8 cellular contexts compared by ENCODE assay signal in genomic region chr14:58298477-58298879, GRCh38. TPM values are rescaled to one million over a fixed set of nuclear protein-coding genes. Genes with fewer than 3 reads are reported as not detected.
A peak's percentile ranks its signal among the peaks of the same experiment; 100 is the strongest.
DNase-seq lines count a peak whose midpoint lies in the region; ATAC-seq and TF ChIP-seq lines count a peak whose summit lies in the region.

ARID4A (plus strand) TSS chr14:58298555; CDS start chr14:58299855, 1,300 bp downstream.

- peaks cover 11 to 29% of the 10 kb centered on the region in 2 donors for H3K4me1 ChIP-seq in thoracic aorta (ENCODE audit: control insufficient read depth in 1 of 2, low read depth in 2 of 2)

- peaks cover 15% of the 10 kb centered on the region for H3K36me3 ChIP-seq in thoracic aorta

- CTCF ChIA-PET in activated CD8-positive, alpha-beta T cell treated with anti-CD3 and anti-CD28 coated beads, Interleukin-2, amount 10 ng/mL, durations not matched to agents 7 days and 5 days (lab: Charles Lee): interaction anchor here (0.7 to 1.8 kb wide), 13 partner anchors 9 to 129 kb away, joined by 3 to 8 read pairs (median 3); partner anchors contain the start of genes KIAA0586, PSMA3, TIMM9 and TOMM20L

- no peak for TF ChIP-seq CTCF in HFF-Myc (IDR thresholded peaks at IDR 0.05; ENCODE audit: low read depth, low read length, missing control alignments)
- TF ChIP-seq CTCF in nephron progenitor cell (IDR thresholded peaks at IDR 0.05): no peak
- no peak for TF ChIP-seq CTCF in thoracic aorta (IDR thresholded peaks at IDR 0.05)

- peak within 1 kb of the TSS; percentile 92 for H3K4me3 Mint-ChIP-seq in activated CD8-positive, alpha-beta T cell treated with anti-CD3 and anti-CD28 coated beads, Interleukin-2, amount 10 ng/mL, durations not matched to agents 7 days and 5 days
- H3K4me3 Mint-ChIP-seq in nephron progenitor cell: peak within 1 kb of the TSS; percentile 98

- peaks cover 46% of the 10 kb centered on the region for H3K36me3 Mint-ChIP-seq in activated CD8-positive, alpha-beta T cell treated with anti-CD3 and anti-CD28 coated beads, Interleukin-2, amount 10 ng/mL, durations not matched to agents 7 days and 5 days (ENCODE audit: low read depth)
- H3K36me3 Mint-ChIP-seq in nephron progenitor cell (ENCODE audit: low read depth): peaks cover 48% of the 10 kb centered on the region

- POLR2A ChIA-PET in activated CD8-positive, alpha-beta T cell treated with anti-CD3 and anti-CD28 coated beads, Interleukin-2, amount 10 ng/mL, durations not matched to agents 7 days and 5 days (lab: Charles Lee): interaction anchor here (0.6 to 4.7 kb wide), 34 partner anchors 9 to 1951 kb away, joined by 3 to 47 read pairs (median 5); partner anchors contain the start of genes ACTR10, KIAA0586, PPM1A and PSMA3

- H3K9me3 Mint-ChIP-seq in activated CD8-positive, alpha-beta T cell treated with anti-CD3 and anti-CD28 coated beads, Interleukin-2, amount 10 ng/mL, durations not matched to agents 7 days and 5 days (ENCODE audit: insufficient read depth): no peaks in the 10 kb centered on the region
- H3K9me3 Mint-ChIP-seq in nephron progenitor cell: no peaks in the 10 kb centered on the region

- H3K9me3 ChIP-seq in thoracic aorta: no peaks in the 10 kb centered on the region

- no peaks in the 10 kb centered on the region for H3K27me3 ChIP-seq in thoracic aorta (replicated peaks; ENCODE audit: insufficient read depth)

- H3K4me1 Mint-ChIP-seq in activated CD8-positive, alpha-beta T cell treated with anti-CD3 and anti-CD28 coated beads, Interleukin-2, amount 10 ng/mL, durations not matched to agents 7 days and 5 days (ENCODE audit: low read depth): peaks cover 24% of the 10 kb centered on the region
- H3K4me1 Mint-ChIP-seq in nephron progenitor cell: peaks cover 35% of the 10 kb centered on the region

- H3K27ac ChIP-seq in epithelial cell of prostate (peak within 1 kb of the TSS; percentile 91), thoracic aorta (peak within 1 kb of the TSS; percentile 89 to 98)

- no peak within 1 kb of the TSS for H3K27ac Mint-ChIP-seq in activated CD8-positive, alpha-beta T cell treated with anti-CD3 and anti-CD28 coated beads, Interleukin-2, amount 10 ng/mL, durations not matched to agents 7 days and 5 days
- no peak within 1 kb of the TSS for H3K27ac Mint-ChIP-seq in nephron progenitor cell

- no peak for ATAC-seq in activated CD8-positive, alpha-beta T cell treated with anti-CD3 and anti-CD28 coated beads, Interleukin-2, amount 10 ng/mL, durations not matched to agents 7 days and 5 days
- no peak for ATAC-seq in thoracic aorta (ENCODE audit: insufficient number of reproducible peaks, low FRiP score, low read depth)

- H3K4me3 ChIP-seq in HFF-Myc (replicated peaks; ENCODE audit: low read depth, low read length) (peak within 1 kb of the TSS; percentile 91), thoracic aorta (peak within 1 kb of the TSS; percentile 79)

- DNase-seq in HFF-Myc (ENCODE audit: extremely low read depth, low read depth) (no peak), epithelial cell of prostate (ENCODE audit: low read depth, low spot score) (no peak), nephron progenitor cell (peak; percentile 77), thoracic aorta (ENCODE audit: low spot score) (peak; percentile 70), NCI-H1694 treated with DMSO at 0.1 percent for 48 hours (lab: John Stamatoyannopoulos, UW) (no peak), D341Med (ENCODE audit: low spot score) (no peak), DMS79 (lab: John Stamatoyannopoulos, UW) (no peak)
- DNase-seq in activated CD8-positive, alpha-beta T cell treated with anti-CD3 and anti-CD28 coated beads, Interleukin-2, amount 10 ng/mL, durations not matched to agents 7 days and 5 days: no peak

- H3K27me3 Mint-ChIP-seq in activated CD8-positive, alpha-beta T cell treated with anti-CD3 and anti-CD28 coated beads, Interleukin-2, amount 10 ng/mL, durations not matched to agents 7 days and 5 days (ENCODE audit: low read depth): no peaks in the 10 kb centered on the region
- H3K27me3 Mint-ChIP-seq in nephron progenitor cell (ENCODE audit: low read depth, poor library complexity): no peaks in the 10 kb centered on the region

RNA-seq across cellular contexts. Expression of gene ARID4A, which starts in this region (rescaled TPM):
- 10 to 100 TPM; 27.0 to 28.0 TPM for total RNA-seq in activated CD8-positive, alpha-beta T cell treated with anti-CD3 and anti-CD28 coated beads, Interleukin-2, amount 10 ng/mL, durations not matched to agents 7 days and 5 days
- 10 to 100 TPM; 10.4 to 38.0 TPM for total RNA-seq in thoracic aorta

Comparison
In these comparisons a context has a peak if more than half of its experiments do, and no peak if none do; other contexts are left out.
1. DNase-seq: peak in nephron progenitor cell (single experiment) and thoracic aorta (single experiment); none in HFF-Myc (single experiment), activated CD8-positive, alpha-beta T cell treated with anti-CD3 and anti-CD28 coated beads, Interleukin-2, amount 10 ng/mL, durations not matched to agents 7 days and 5 days (single experiment), epithelial cell of prostate (single experiment), NCI-H1694 treated with DMSO at 0.1 percent for 48 hours (single experiment), D341Med (single experiment) and DMS79 (single experiment).